Comparison of ENCODE assay signal across 8 cellular contexts in genomic region chr7:44587843-44588711, GRCh38. TPM values are rescaled to one million over a fixed set of nuclear protein-coding genes. Genes with fewer than 3 reads are reported as not detected.
A peak's percentile ranks its signal among the peaks of the same experiment; 100 is the strongest.
DNase-seq lines count a peak whose midpoint lies in the region; ATAC-seq and TF ChIP-seq lines count a peak whose summit lies in the region.

No MANE protein-coding gene starts in this region.

- no peak overlapping the region for H3K9ac ChIP-seq in KMS-11

- H2AFZ ChIP-seq in KMS-11 (ENCODE audit: low read depth) = no peak overlapping the region; the same call in 1 of the 2 replicates

- peaks cover 15% of the 10 kb centered on the region for H3K4me1 Mint-ChIP-seq in activated naive CD4-positive, alpha-beta T cell treated with anti-CD3 and anti-CD28 coated beads, Interleukin-2, amount 10 ng/mL, durations not matched to agents 7 days and 5 days

- H3K36me3 Mint-ChIP-seq in activated naive CD4-positive, alpha-beta T cell treated with anti-CD3 and anti-CD28 coated beads, Interleukin-2, amount 10 ng/mL, durations not matched to agents 7 days and 5 days = no peaks in the 10 kb centered on the region

- intact Hi-C loops in heart left ventricle (cut with DNase I) (loop anchor here (1.0 to 10.0 kb wide), 13 partner anchors 159 to 554 kb away; partner anchors contain the start of genes H2AZ2 (in 5 of the 10), TBRG4 (in 1 of the 10) and ZMIZ2 (in 1 of the 10)), spleen (cut with DNase I; ENCODE audit: low total_unique reads) (loop anchor here (5.0 to 10.0 kb wide), 2 partner anchors 259 to 547 kb away; partner anchors contain the start of gene H2AZ2)

- peaks cover 20% of the 10 kb centered on the region for H3K27me3 Mint-ChIP-seq in activated naive CD4-positive, alpha-beta T cell treated with anti-CD3 and anti-CD28 coated beads, Interleukin-2, amount 10 ng/mL, durations not matched to agents 7 days and 5 days

- TF ChIP-seq POLR2A in heart left ventricle (IDR thresholded peaks at IDR 0.05) (no peak), spleen (IDR thresholded peaks at IDR 0.05) (no peak)

- peak; percentile 69 for DNase-seq in Daoy (ENCODE audit: low read depth)
- peak; percentile 73 for DNase-seq in RPMI7951 (ENCODE audit: low read depth)
- DNase-seq in activated naive CD4-positive, alpha-beta T cell treated with anti-CD3 and anti-CD28 coated beads, Interleukin-2, amount 10 ng/mL, durations not matched to agents 7 days and 5 days = peak; percentile 78
- peak in 1 of 5 donors; percentile 53 for DNase-seq in heart left ventricle
- DNase-seq in spleen = no peak
- no peak for DNase-seq in islet precursor cell

- peak in 3 of 4 donors; percentile 73 to 81 (median 74) for ATAC-seq in heart left ventricle
- no peak for ATAC-seq in GM18867 (IDR thresholded peaks at IDR 0.05; ENCODE audit: unreplicated experiment)

- H4K20me1 ChIP-seq in KMS-11 (ENCODE audit: insufficient read depth) = no peaks in the 10 kb centered on the region

- H3K36me3 ChIP-seq in KMS-11 (ENCODE audit: insufficient read depth) = no peaks in the 10 kb centered on the region
- H3K36me3 ChIP-seq in heart left ventricle = no peaks in the 10 kb centered on the region
- no peaks in the 10 kb centered on the region for H3K36me3 ChIP-seq in spleen

- peaks cover 16% of the 10 kb centered on the region for H3K4me1 ChIP-seq in KMS-11 (ENCODE audit: low read depth, poor library complexity, severe bottlenecking)
- peaks cover 0 to 8% (median 2%) of the 10 kb centered on the region in 12 donors for H3K4me1 ChIP-seq in heart left ventricle
- peaks cover 0 to 13% (median 7%) of the 10 kb centered on the region in 6 donors for H3K4me1 ChIP-seq in spleen

- no peak overlapping the region for H3K27ac ChIP-seq in KMS-11
- no peak overlapping the region for H3K27ac ChIP-seq in heart left ventricle
- no peak overlapping the region for H3K27ac ChIP-seq in spleen

- 23 to 30% (median 23%) methylated on average over 6 of the region's 6 CpGs for WGBS in heart left ventricle, 4 donors
- 25 to 31% (median 31%) methylated on average over 6 of the region's 6 CpGs for WGBS in spleen, 5 donors

- no peaks in the 10 kb centered on the region for H3K9me3 Mint-ChIP-seq in activated naive CD4-positive, alpha-beta T cell treated with anti-CD3 and anti-CD28 coated beads, Interleukin-2, amount 10 ng/mL, durations not matched to agents 7 days and 5 days

- TF ChIP-seq CTCF in KMS-11 (conservative IDR thresholded peaks at IDR 0.05; ENCODE audit: low read depth, low read length) (peak; percentile 91), heart left ventricle (IDR thresholded peaks at IDR 0.05) (peak; percentile 41 to 74 (median 67)), spleen (IDR thresholded peaks at IDR 0.05 in 8 of 11, conservative IDR thresholded peaks at IDR 0.05 in 3 of 11) (peak in 10 of 11 experiments; percentile 35 to 78 (median 67))

- CTCF ChIA-PET in activated naive CD4-positive, alpha-beta T cell treated with anti-CD3 and anti-CD28 coated beads, Interleukin-2, amount 10 ng/mL, durations not matched to agents 7 days and 5 days (lab: Charles Lee) = interaction anchor here (0.6 to 1.9 kb wide), 4 partner anchors 18 to 548 kb away, joined by 3 to 5 read pairs (median 3); no protein-coding TSS in a partner anchor

- H3K27me3 ChIP-seq in KMS-11 (ENCODE audit: insufficient read depth, low read depth) = no peaks in the 10 kb centered on the region
- no peaks in the 10 kb centered on the region for H3K27me3 ChIP-seq in heart left ventricle
- no peaks in the 10 kb centered on the region for H3K27me3 ChIP-seq in spleen (replicated peaks in 1 of 7)

- H3K4me2 ChIP-seq in KMS-11 = peak overlapping the region; percentile 55

- H3K27ac Mint-ChIP-seq in activated naive CD4-positive, alpha-beta T cell treated with anti-CD3 and anti-CD28 coated beads, Interleukin-2, amount 10 ng/mL, durations not matched to agents 7 days and 5 days = no peak overlapping the region

- H3K4me3 ChIP-seq in KMS-11 (IDR thresholded peaks at IDR 0.05; ENCODE audit: insufficient read depth, low read depth, low read length) (no peak overlapping the region), heart left ventricle (no peak overlapping the region), spleen (no peak overlapping the region)

- no peak overlapping the region for H3K4me3 Mint-ChIP-seq in activated naive CD4-positive, alpha-beta T cell treated with anti-CD3 and anti-CD28 coated beads, Interleukin-2, amount 10 ng/mL, durations not matched to agents 7 days and 5 days

- no peaks in the 10 kb centered on the region for H3K79me2 ChIP-seq in KMS-11 (ENCODE audit: insufficient read depth, low read depth)

- no peaks in the 10 kb centered on the region for H3K9me3 ChIP-seq in heart left ventricle
- no peaks in the 10 kb centered on the region for H3K9me3 ChIP-seq in spleen

RNA-seq across cellular contexts. Expression of gene TMED4, which starts 6.0 kb away (rescaled TPM):
- total RNA-seq in Daoy (2014; rRNA removed; shearing (Covaris generic)) = 237 and 302 TPM in 2 replicates
- 232 and 263 TPM in 2 replicates for total RNA-seq in RPMI7951 (2014; rRNA removed; shearing (Covaris generic))
- total RNA-seq in heart left ventricle (100 to 1,000 TPM in 2 of 9 donors, 10 to 100 TPM in 7; 55.4 to 129 (median 68.9) TPM), spleen (100 to 1,000 TPM in 2 of 7 donors, 10 to 100 TPM in 5; 55.4 to 105 (median 66.6) TPM)
- polyA plus RNA-seq in heart left ventricle (10 to 100 TPM; 48.5 to 49.5 TPM), spleen (10 to 100 TPM; 26.1 to 34.7 (median 28.7) TPM)

RNA-seq across cellular contexts. Expression of gene DDX56, which starts 14.4 kb away (rescaled TPM):
- total RNA-seq in Daoy (2014; rRNA removed; shearing (Covaris generic)) = 238 and 246 TPM in 2 replicates
- total RNA-seq in RPMI7951 (2014; rRNA removed; shearing (Covaris generic)) = 120 and 127 TPM in 2 replicates
- total RNA-seq in heart left ventricle = 10 to 100 TPM; 19.4 to 43.4 (median 28.4) TPM
- 10 to 100 TPM; 34.1 to 39.3 TPM for polyA plus RNA-seq in heart left ventricle
- total RNA-seq in spleen = 10 to 100 TPM; 56.1 to 78.9 (median 60.9) TPM
- polyA plus RNA-seq in spleen = 100 to 1,000 TPM in 2 of 3 donors, 10 to 100 TPM in 1; 70.0 to 130 (median 105) TPM

RNA-seq across cellular contexts. Expression of gene OGDH, which starts 18.4 kb away (rescaled TPM):
- 66.7 and 77.5 TPM in 2 replicates for total RNA-seq in Daoy (2014; rRNA removed; shearing (Covaris generic))
- total RNA-seq in RPMI7951 (2014; rRNA removed; shearing (Covaris generic)) = 43.0 and 47.9 TPM in 2 replicates
- total RNA-seq in heart left ventricle = 100 to 1,000 TPM; 394 to 789 (median 635) TPM
- 100 to 1,000 TPM; 247 to 519 TPM for polyA plus RNA-seq in heart left ventricle
- 100 to 1,000 TPM in 2 of 7 donors, 10 to 100 TPM in 5; 78.2 to 120 (median 91.6) TPM for total RNA-seq in spleen
- 10 to 100 TPM; 15.7 to 32.3 (median 15.9) TPM for polyA plus RNA-seq in spleen

RNA-seq across cellular contexts. Expression of gene NPC1L1, which starts 46.9 kb away (rescaled TPM):
- total RNA-seq in Daoy (2014; rRNA removed; shearing (Covaris generic)) = not detected in 2 replicates
- total RNA-seq in RPMI7951 (2014; rRNA removed; shearing (Covaris generic)) = not detected in 2 replicates
- total RNA-seq in heart left ventricle (under 1 TPM in 5 of 9 donors, not detected in 4; 0.07 to 0.25 (median 0.14) TPM), spleen (under 1 TPM in 1 of 7 donors, not detected in 6; 0.07 TPM)
- polyA plus RNA-seq in heart left ventricle (under 1 TPM; 0.03 to 0.11 TPM), spleen (under 1 TPM; 0.02 to 0.03 (median 0.03) TPM)

Comparison
In these comparisons a context has a peak if more than half of its experiments do, and no peak if none do; other contexts are left out.
1. DNase-seq: peak in Daoy (single experiment), RPMI7951 (single experiment) and activated naive CD4-positive, alpha-beta T cell treated with anti-CD3 and anti-CD28 coated beads, Interleukin-2, amount 10 ng/mL, durations not matched to agents 7 days and 5 days (single experiment); none in spleen (single experiment) and islet precursor cell (single experiment).
2. Peak in every context shown above with its lines, with median percentiles within 50 percentile points of each other: CTCF ChIP-seq.